Comparison of ENCODE assay signal across 25 cellular contexts in genomic region chr3:23106641-23107040, GRCh38.
"Had no signal": no experiment of that assay in that cellular context is flagged by ENCODE, and none has a peak within 500 bp of the region (broad histone marks: within the 10 kb centered on the region; RNA-seq: fewer than 3 reads in every experiment).

No MANE protein-coding gene starts in this region.

- H3K27me3 Mint-ChIP-seq: activated CD4-positive, alpha-beta memory T cell treated with anti-CD3 and anti-CD28 coated beads, Interleukin-2, amount 10 ng/mL, durations not matched to agents 7 days and 5 days; activated CD4-positive, alpha-beta T cell treated with anti-CD3 and anti-CD28 coated beads, Interleukin-2, amount 10 ng/mL, durations not matched to agents 7 days and 5 days; activated naive CD4-positive, alpha-beta T cell treated with anti-CD3 and anti-CD28 coated beads, Interleukin-2, amount 10 ng/mL, durations not matched to agents 7 days and 5 days had no signal

- H3K27ac ChIP-seq: brain microvascular endothelial cell, cardiac muscle cell, SK-N-MC had no signal

- H3K9me3 Mint-ChIP-seq: activated CD4-positive, alpha-beta T cell treated with anti-CD3 and anti-CD28 coated beads, Interleukin-2, amount 10 ng/mL, durations not matched to agents 7 days and 5 days; activated naive CD4-positive, alpha-beta T cell treated with anti-CD3 and anti-CD28 coated beads, Interleukin-2, amount 10 ng/mL, durations not matched to agents 7 days and 5 days; activated naive CD8-positive, alpha-beta T cell treated with anti-CD3 and anti-CD28 coated beads for 36 hours; activated T-cell treated with anti-CD3 and anti-CD28 coated beads, Interleukin-2, amount 50 U/mL, for 72 hours; activated T-helper 2 cell treated with anti-CD3 and anti-CD28 coated beads, Interferon-gamma antibody, Interleukin-2, Interleukin-4, amounts not matched to agents 10 μg/mL and 5 μg/mL and 100 μg/mL, durations not matched to agents 14 hours and 24 hours and 36 hours had no signal

- H3K27ac Mint-ChIP-seq: activated CD4-positive, alpha-beta memory T cell treated with anti-CD3 and anti-CD28 coated beads, Interleukin-2, amount 10 ng/mL, durations not matched to agents 7 days and 5 days; activated CD4-positive, alpha-beta T cell treated with anti-CD3 and anti-CD28 coated beads, Interleukin-2, amount 10 ng/mL, durations not matched to agents 7 days and 5 days; activated naive CD4-positive, alpha-beta T cell treated with anti-CD3 and anti-CD28 coated beads, Interleukin-2, amount 10 ng/mL, durations not matched to agents 7 days and 5 days; activated naive CD8-positive, alpha-beta T cell treated with anti-CD3 and anti-CD28 coated beads for 36 hours; activated T-cell treated with anti-CD3 and anti-CD28 coated beads, Interleukin-2, amount 50 U/mL, for 72 hours; activated T-helper 2 cell treated with anti-CD3 and anti-CD28 coated beads, Interferon-gamma antibody, Interleukin-2, Interleukin-4, amounts not matched to agents 10 μg/mL and 5 μg/mL and 100 μg/mL, durations not matched to agents 14 hours and 24 hours and 36 hours had no signal

- H3K4me3 Mint-ChIP-seq: activated CD4-positive, alpha-beta memory T cell treated with anti-CD3 and anti-CD28 coated beads, Interleukin-2, amount 10 ng/mL, durations not matched to agents 7 days and 5 days; activated CD4-positive, alpha-beta T cell treated with anti-CD3 and anti-CD28 coated beads, Interleukin-2, amount 10 ng/mL, durations not matched to agents 7 days and 5 days; activated naive CD4-positive, alpha-beta T cell treated with anti-CD3 and anti-CD28 coated beads, Interleukin-2, amount 10 ng/mL, durations not matched to agents 7 days and 5 days; activated naive CD8-positive, alpha-beta T cell treated with anti-CD3 and anti-CD28 coated beads for 36 hours; activated T-cell treated with anti-CD3 and anti-CD28 coated beads, Interleukin-2, amount 50 U/mL, for 72 hours had no signal

- ATAC-seq: activated T-cell treated with anti-CD3 and anti-CD28 coated beads, Interleukin-2, amount 50 U/mL, for 72 hours; Panc1; Right ventricle myocardium inferior had no signal

- H3K36me3 Mint-ChIP-seq: activated naive CD4-positive, alpha-beta T cell treated with anti-CD3 and anti-CD28 coated beads, Interleukin-2, amount 10 ng/mL, durations not matched to agents 7 days and 5 days; activated naive CD8-positive, alpha-beta T cell treated with anti-CD3 and anti-CD28 coated beads for 36 hours had no signal

- DNase-seq: activated CD4-positive, alpha-beta memory T cell treated with anti-CD3 and anti-CD28 coated beads, Interleukin-2, amount 10 ng/mL, durations not matched to agents 7 days and 5 days; activated CD4-positive, alpha-beta T cell treated with anti-CD3 and anti-CD28 coated beads, Interleukin-2, amount 10 ng/mL, durations not matched to agents 7 days and 5 days; activated CD4-positive, CD25-positive, alpha-beta regulatory T cell; activated CD8-positive, alpha-beta memory T cell treated with anti-CD3 and anti-CD28 coated beads, Interleukin-2, amount 50 U/mL, for 4 hours; activated gamma-delta T cell treated with Interleukin-2 at 50 U/mL for 16 hours; activated naive CD4-positive, alpha-beta T cell treated with anti-CD3 and anti-CD28 coated beads, Interleukin-2, amount 10 ng/mL, durations not matched to agents 7 days and 5 days; activated naive CD8-positive, alpha-beta T cell treated with anti-CD3 and anti-CD28 coated beads for 36 hours; activated T-cell treated with anti-CD3 and anti-CD28 coated beads, Interleukin-2, amount 50 U/mL, for 72 hours; brain microvascular endothelial cell; NCI-H1092; NCI-H1417; NCI-H1930; NCI-H2171; NCI-H2227 treated with DMSO at 0.1 percent for 48 hours; NCI-H446 treated with DMSO at 0.1 percent for 48 hours; NCI-H524 treated with DMSO at 0.1 percent for 48 hours; NCI-H748 treated with DMSO at 0.1 percent for 48 hours; OCI-M1; RPMI8226; T-helper 1 cell had no signal

- H3K27me3 ChIP-seq: brain microvascular endothelial cell, cardiac muscle cell had no signal

- H3K4me1 Mint-ChIP-seq: activated CD4-positive, alpha-beta memory T cell treated with anti-CD3 and anti-CD28 coated beads, Interleukin-2, amount 10 ng/mL, durations not matched to agents 7 days and 5 days; activated CD4-positive, alpha-beta T cell treated with anti-CD3 and anti-CD28 coated beads, Interleukin-2, amount 10 ng/mL, durations not matched to agents 7 days and 5 days; activated naive CD4-positive, alpha-beta T cell treated with anti-CD3 and anti-CD28 coated beads, Interleukin-2, amount 10 ng/mL, durations not matched to agents 7 days and 5 days; activated naive CD8-positive, alpha-beta T cell treated with anti-CD3 and anti-CD28 coated beads for 36 hours had no signal

- H3K4me3 ChIP-seq: cardiac muscle cell, SK-N-MC had no signal

- H3K36me3 ChIP-seq: brain microvascular endothelial cell, cardiac muscle cell had no signal
